ENCODE assay signal across 21 cellular contexts in the genomic region with DNA sequence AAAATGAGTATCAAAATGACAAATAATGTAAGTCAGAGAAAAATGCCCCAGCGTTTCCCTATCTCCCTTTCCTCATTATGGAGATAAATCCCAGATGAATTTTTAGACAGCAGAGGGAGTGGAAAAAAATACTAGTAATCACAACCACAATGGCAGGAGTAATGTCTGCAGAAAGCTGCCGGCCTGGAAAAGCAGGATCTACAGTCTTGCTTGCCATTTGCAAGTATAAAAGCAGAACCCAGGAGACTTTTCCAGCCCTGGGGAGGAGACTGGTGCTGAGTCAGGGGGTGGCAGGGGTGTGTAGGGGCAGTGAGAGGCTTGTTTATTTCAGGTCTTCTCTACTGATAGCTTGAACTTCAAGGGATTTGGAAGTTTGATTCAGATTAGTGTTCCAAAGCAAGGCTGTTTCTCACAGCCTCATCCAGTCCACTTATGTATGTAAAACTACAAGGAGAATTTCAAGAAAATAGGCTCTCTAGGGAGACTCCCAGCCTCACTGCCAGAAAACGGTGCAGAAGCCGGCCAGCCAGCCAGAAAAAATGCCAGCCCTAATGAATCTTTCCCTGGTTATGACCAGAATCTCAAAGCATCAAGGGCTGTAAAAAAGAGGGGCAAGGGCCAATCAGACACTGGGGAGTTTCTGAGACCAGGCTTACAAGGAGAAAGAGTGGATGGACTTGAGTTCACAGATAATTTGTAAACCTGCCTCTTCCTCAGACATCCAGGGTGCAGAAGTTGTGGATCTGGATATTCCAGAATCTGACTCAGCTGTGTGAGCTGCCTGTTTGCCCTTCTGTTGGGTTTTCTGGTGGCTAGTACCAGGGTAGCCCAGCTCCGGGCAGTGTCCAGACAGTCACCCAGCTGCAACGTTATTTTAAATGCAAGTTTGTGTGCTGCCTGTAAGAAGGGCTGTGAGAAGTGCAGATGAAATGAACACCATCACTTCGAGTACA.
DNase-seq lines count a peak whose midpoint lies in the region; ATAC-seq, FAIRE-seq and TF ChIP-seq lines count a peak whose summit lies in the region.
"Had no signal": no experiment of that assay in that cellular context is flagged by ENCODE, and none has a peak within 500 bp of the region (broad histone marks: within the 10 kb centered on the region; RNA-seq: fewer than 3 reads in every experiment).

No MANE protein-coding gene starts in this region.

- no peak overlapping the region for H3K27ac ChIP-seq in CD4-positive, alpha-beta T cell (ENCODE audit: low read depth, low read length)
- no peak overlapping the region for H3K27ac ChIP-seq in tibial nerve

- TF ChIP-seq EP300 in tibial nerve (IDR thresholded peaks at IDR 0.05), result no peak

- no peak for TF ChIP-seq CTCF in bronchial epithelial cell (IDR thresholded peaks at IDR 0.05; ENCODE audit: insufficient read depth, low read length, severe bottlenecking)
- TF ChIP-seq CTCF in CD4-positive, alpha-beta T cell (IDR thresholded peaks at IDR 0.05), result no peak
- TF ChIP-seq CTCF in tibial nerve (IDR thresholded peaks at IDR 0.05), result no peak

- H3K36me3 ChIP-seq in bronchial epithelial cell (ENCODE audit: control insufficient read depth, insufficient read depth, low read length), result no peaks in the 10 kb centered on the region
- no peaks in the 10 kb centered on the region for H3K36me3 ChIP-seq in tibial nerve

- POLR2A ChIA-PET in CD4-positive, alpha-beta T cell (lab: Charles Lee), result no interaction called here
- POLR2A ChIA-PET in activated CD4-positive, alpha-beta memory T cell treated with anti-CD3 and anti-CD28 coated beads for 36 hours (lab: Charles Lee), result no interaction called here

- H3K27me3 ChIP-seq in bronchial epithelial cell (ENCODE audit: control insufficient read depth, insufficient read depth, low read length) (no peaks in the 10 kb centered on the region), tibial nerve (no peaks in the 10 kb centered on the region)
- no peaks in the 10 kb centered on the region for H3K27me3 ChIP-seq in CD4-positive, alpha-beta T cell (ENCODE audit: control insufficient read depth, insufficient read depth, low read length)

- intact Hi-C loops in CD4-positive, alpha-beta T cell (cut with DNase I, micrococcal nuclease), result no loop called here
- intact Hi-C loops in activated CD4-positive, alpha-beta memory T cell treated with anti-CD3 and anti-CD28 coated beads for 36 hours (cut with micrococcal nuclease), result no loop called here

- no peaks in the 10 kb centered on the region for H3K27me3 Mint-ChIP-seq in CD4-positive, alpha-beta T cell
- H3K27me3 Mint-ChIP-seq in activated CD4-positive, alpha-beta memory T cell treated with anti-CD3 and anti-CD28 coated beads for 36 hours, result no peaks in the 10 kb centered on the region
- no peaks in the 10 kb centered on the region for H3K27me3 Mint-ChIP-seq in activated T-cell treated with anti-CD3 and anti-CD28 coated beads, Interleukin-2, amount 50 U/mL, for 72 hours (ENCODE audit: low read depth)

- CTCF ChIA-PET in CD4-positive, alpha-beta T cell (lab: Charles Lee), result no interaction called here
- CTCF ChIA-PET in activated CD4-positive, alpha-beta memory T cell treated with anti-CD3 and anti-CD28 coated beads for 36 hours (lab: Charles Lee), result no interaction called here

- no peak overlapping the region for H3K4me3 Mint-ChIP-seq in CD4-positive, alpha-beta T cell
- H3K4me3 Mint-ChIP-seq in activated CD4-positive, alpha-beta memory T cell treated with anti-CD3 and anti-CD28 coated beads for 36 hours, result no peak overlapping the region
- H3K4me3 Mint-ChIP-seq in activated T-cell treated with anti-CD3 and anti-CD28 coated beads, Interleukin-2, amount 50 U/mL, for 72 hours, result no peak overlapping the region
- H3K4me3 Mint-ChIP-seq: activated naive CD4-positive, alpha-beta T cell treated with anti-CD3 and anti-CD28 coated beads for 36 hours; naive thymus-derived CD8-positive, alpha-beta T cell had no signal

- H3K4me3 ChIP-seq in bronchial epithelial cell (ENCODE audit: low read depth, low read length) (no peak overlapping the region), tibial nerve (no peak overlapping the region)

- H3K9me3 Mint-ChIP-seq in CD4-positive, alpha-beta T cell, result peaks cover 4% of the 10 kb centered on the region
- H3K9me3 Mint-ChIP-seq in activated CD4-positive, alpha-beta memory T cell treated with anti-CD3 and anti-CD28 coated beads for 36 hours, result peaks cover 5% of the 10 kb centered on the region
- H3K9me3 Mint-ChIP-seq in activated T-cell treated with anti-CD3 and anti-CD28 coated beads, Interleukin-2, amount 50 U/mL, for 72 hours, result peaks cover 4 to 5% of the 10 kb centered on the region in 2 donors

- in situ Hi-C loops in G401 (cut with HindIII; ENCODE audit: low sequenced_read_pairs), result no loop called here

- no peak for TF ChIP-seq POLR2A in tibial nerve (IDR thresholded peaks at IDR 0.05)

- peaks cover 0 to 6% (median 0%) of the 10 kb centered on the region in 4 donors for H3K4me1 ChIP-seq in tibial nerve

- ATAC-seq in CD4-positive, alpha-beta T cell (ENCODE audit: poor library complexity), result no peak
- ATAC-seq in activated T-cell treated with anti-CD3 and anti-CD28 coated beads, Interleukin-2, amount 50 U/mL, for 72 hours (replicated peaks in 1 of 2), result no peak
- ATAC-seq: left lobe of liver; naive thymus-derived CD8-positive, alpha-beta T cell had no signal

- H3K27ac Mint-ChIP-seq in CD4-positive, alpha-beta T cell, result no peak overlapping the region
- no peak overlapping the region for H3K27ac Mint-ChIP-seq in activated CD4-positive, alpha-beta memory T cell treated with anti-CD3 and anti-CD28 coated beads for 36 hours
- no peak overlapping the region for H3K27ac Mint-ChIP-seq in activated T-cell treated with anti-CD3 and anti-CD28 coated beads, Interleukin-2, amount 50 U/mL, for 72 hours
- H3K27ac Mint-ChIP-seq: activated naive CD4-positive, alpha-beta T cell treated with anti-CD3 and anti-CD28 coated beads for 36 hours; naive thymus-derived CD8-positive, alpha-beta T cell had no signal

- no peaks in the 10 kb centered on the region for H3K9me3 ChIP-seq in CD4-positive, alpha-beta T cell (ENCODE audit: control insufficient read depth, low read length)
- no peaks in the 10 kb centered on the region for H3K9me3 ChIP-seq in tibial nerve

- no peaks in the 10 kb centered on the region for H3K4me1 Mint-ChIP-seq in CD4-positive, alpha-beta T cell (ENCODE audit: low read depth)
- no peaks in the 10 kb centered on the region for H3K4me1 Mint-ChIP-seq in activated CD4-positive, alpha-beta memory T cell treated with anti-CD3 and anti-CD28 coated beads for 36 hours (ENCODE audit: low read depth)
- H3K4me1 Mint-ChIP-seq in activated T-cell treated with anti-CD3 and anti-CD28 coated beads, Interleukin-2, amount 50 U/mL, for 72 hours (ENCODE audit: low read depth), result no peaks in the 10 kb centered on the region
- H3K4me1 Mint-ChIP-seq: naive thymus-derived CD8-positive, alpha-beta T cell had no signal

- WGBS in tibial nerve, 2 donors, result 32 to 46% methylated on average over 7 of the region's 7 CpGs

- FAIRE-seq in bronchial epithelial cell (lab: Jason Lieb, UNC), result no peak
- FAIRE-seq: endometrium, urothelium cell line had no signal

- DNase-seq in G401 (ENCODE audit: low spot score) (peak; percentile 25), bronchial epithelial cell (ENCODE audit: low read depth) (peak; percentile 41), iPS-NIHi7 (ENCODE audit: extremely low spot score) (peak; percentile 17), pons (ENCODE audit: low spot score) (peak; percentile 46), tibial nerve (ENCODE audit: low spot score in 2 of 2) (no peak)
- no peak for DNase-seq in CD4-positive, alpha-beta T cell
- no peak for DNase-seq in activated CD4-positive, alpha-beta memory T cell treated with anti-CD3 and anti-CD28 coated beads for 36 hours
- no peak for DNase-seq in activated T-cell treated with anti-CD3 and anti-CD28 coated beads, Interleukin-2, amount 50 U/mL, for 72 hours
- DNase-seq: activated CD4-positive, alpha-beta T cell treated with anti-CD3 and anti-CD28 coated beads for 1 hour; activated CD8-positive, alpha-beta memory T cell treated with anti-CD3 and anti-CD28 coated beads, Interleukin-2, amount 50 U/mL, for 48 hours; activated naive CD4-positive, alpha-beta T cell treated with anti-CD3 and anti-CD28 coated beads for 36 hours; central memory CD4-positive, alpha-beta T cell; DMS153; MM.1S; naive thymus-derived CD8-positive, alpha-beta T cell; NCI-H2081 treated with DMSO at 0.1 percent for 48 hours; stimulated activated CD4-positive, alpha-beta T cell treated with anti-CD3 and anti-CD28 coated beads, Interleukin-4, amount 100 ng/mL, for 1 hour; T-helper 1 cell had no signal

- H3K36me3 Mint-ChIP-seq in CD4-positive, alpha-beta T cell (ENCODE audit: low read depth), result no peaks in the 10 kb centered on the region
- no peaks in the 10 kb centered on the region for H3K36me3 Mint-ChIP-seq in activated CD4-positive, alpha-beta memory T cell treated with anti-CD3 and anti-CD28 coated beads for 36 hours
- H3K36me3 Mint-ChIP-seq in activated T-cell treated with anti-CD3 and anti-CD28 coated beads, Interleukin-2, amount 50 U/mL, for 72 hours (ENCODE audit: insufficient read depth in 2 of 2), result no peaks in the 10 kb centered on the region
- H3K36me3 Mint-ChIP-seq: naive thymus-derived CD8-positive, alpha-beta T cell had no signal

Comparison
In these comparisons a context has a peak if more than half of its experiments do, and no peak if none do; other contexts are left out.
1. DNase-seq: peak in G401 (single experiment), bronchial epithelial cell (single experiment), iPS-NIHi7 (single experiment) and pons (single experiment); none in CD4-positive, alpha-beta T cell (0 of 10), activated CD4-positive, alpha-beta memory T cell treated with anti-CD3 and anti-CD28 coated beads for 36 hours (single experiment), activated T-cell treated with anti-CD3 and anti-CD28 coated beads, Interleukin-2, amount 50 U/mL, for 72 hours (0 of 2) and tibial nerve (0 of 2).